ENCODE assay signal across 9 cellular contexts in genomic region chr19:40571005-40571318, GRCh38. TPM values are rescaled to one million over a fixed set of nuclear protein-coding genes. Genes with fewer than 3 reads are reported as not detected.
DNase-seq lines count a peak whose midpoint lies in the region; ATAC-seq and TF ChIP-seq lines count a peak whose summit lies in the region.
"Had no signal": no experiment of that assay in that cellular context is flagged by ENCODE, and none has a peak within 500 bp of the region (broad histone marks: within the 10 kb centered on the region; RNA-seq: fewer than 3 reads in every experiment).

No MANE protein-coding gene starts in this region.

- peak overlapping the region; percentile 57 for H3K4me3 Mint-ChIP-seq in Caco-2 (ENCODE audit: unreplicated experiment)

- H3K9me2 ChIP-seq in Loucy (replicated peaks; ENCODE audit: low read depth, low read length), result no peaks in the 10 kb centered on the region

- H2AFZ ChIP-seq in Loucy (ENCODE audit: low read length), result peak overlapping the region; percentile 22
- H2AFZ ChIP-seq in osteoblast (ENCODE audit: low read length), result peak overlapping the region; percentile 25

- no peaks in the 10 kb centered on the region for H4K20me1 ChIP-seq in Loucy (ENCODE audit: insufficient read depth, low read length, poor library complexity, severe bottlenecking)
- H4K20me1 ChIP-seq in osteoblast (ENCODE audit: insufficient read depth, low read length), result no peaks in the 10 kb centered on the region

- H3K27ac Mint-ChIP-seq in Caco-2 (ENCODE audit: unreplicated experiment), result peak overlapping the region; percentile 12

- TF ChIP-seq POLR2A in Peyer's patch (IDR thresholded peaks at IDR 0.05), result no peak

- intact Hi-C loops in Caco-2 (cut with micrococcal nuclease; ENCODE audit: unreplicated experiment), result loop anchor here (2.0 kb wide), 1 partner anchor 34 kb away; no protein-coding TSS in a partner anchor

- no peaks in the 10 kb centered on the region for H3K36me3 ChIP-seq in Caco-2 (ENCODE audit: control insufficient read depth, insufficient read depth, low read length)
- no peaks in the 10 kb centered on the region for H3K36me3 ChIP-seq in Loucy (ENCODE audit: insufficient read depth, low read length)
- H3K36me3 ChIP-seq in osteoblast (ENCODE audit: insufficient read depth, low read length), result no peaks in the 10 kb centered on the region
- no peaks in the 10 kb centered on the region for H3K36me3 ChIP-seq in Peyer's patch
- H3K36me3 ChIP-seq: SJSA1 had no signal

- POLR2A ChIA-PET in Caco-2 (lab: Charles Lee), result interaction anchor here (1.2 to 1.6 kb wide), 3 partner anchors 33 to 180 kb away, joined by 4 to 5 read pairs (median 5); partner anchors contain the start of gene ACTMAP

- H3K27me3 ChIP-seq in Caco-2 (replicated peaks; ENCODE audit: control insufficient read depth, insufficient read depth, low read length) (no peaks in the 10 kb centered on the region; the same call in 1 of the 2 replicates), Loucy (ENCODE audit: insufficient read depth, low read length, poor library complexity, severe bottlenecking) (no peaks in the 10 kb centered on the region), osteoblast (ENCODE audit: insufficient read depth, low read length) (peaks cover 4% of the 10 kb centered on the region), Peyer's patch (peaks cover 0 to 13% of the 10 kb centered on the region in 2 donors)

- no peaks in the 10 kb centered on the region for H3K9me3 ChIP-seq in Caco-2
- H3K9me3 ChIP-seq in Loucy (ENCODE audit: insufficient read depth, low read depth, low read length), result no peaks in the 10 kb centered on the region
- H3K9me3 ChIP-seq in osteoblast (ENCODE audit: low read depth, low read length), result no peaks in the 10 kb centered on the region
- no peaks in the 10 kb centered on the region for H3K9me3 ChIP-seq in Peyer's patch
- H3K9me3 ChIP-seq: SJSA1 had no signal

- TF ChIP-seq CTCF in Caco-2 (IDR thresholded peaks at IDR 0.05; ENCODE audit: insufficient read depth in 1 of 2, low read depth in 1 of 2, low read length in 1 of 2, severe bottlenecking in 1 of 2, unreplicated experiment in 1 of 2) (no peak), Loucy (conservative IDR thresholded peaks at IDR 0.05; ENCODE audit: low read length) (no peak), coronary artery (IDR thresholded peaks at IDR 0.05) (no peak), osteoblast (IDR thresholded peaks at IDR 0.05; ENCODE audit: extremely low read depth, low read depth, low read length) (no peak), omental fat pad (IDR thresholded peaks at IDR 0.05) (no peak), Peyer's patch (IDR thresholded peaks at IDR 0.05) (no peak)

- H3K4me1 ChIP-seq in Caco-2, result peaks cover 9% of the 10 kb centered on the region; the same call in 1 of the 2 replicates
- H3K4me1 ChIP-seq in Loucy (ENCODE audit: insufficient read depth, low read length, poor library complexity, severe bottlenecking), result peaks cover 5% of the 10 kb centered on the region
- peaks cover 16% of the 10 kb centered on the region for H3K4me1 ChIP-seq in osteoblast (ENCODE audit: insufficient read depth, low read length)
- H3K4me1 ChIP-seq in Peyer's patch, result peaks cover 0 to 12% (median 6%) of the 10 kb centered on the region in 4 donors

- no TSS peak for BruUV-seq in Caco-2 (replicated peaks; lab: Mats Ljungman, UMichigan)

- no peaks in the 10 kb centered on the region for H3K79me2 ChIP-seq in Loucy (ENCODE audit: insufficient read depth, low read length)
- H3K79me2 ChIP-seq in osteoblast (ENCODE audit: insufficient read depth, low read length), result no peaks in the 10 kb centered on the region

- H3K4me2 ChIP-seq in Loucy (ENCODE audit: low read depth, low read length, poor library complexity, severe bottlenecking), result peak overlapping the region; percentile 47
- H3K4me2 ChIP-seq in osteoblast (ENCODE audit: insufficient read depth, low read length), result peak overlapping the region; percentile 53

- no peaks in the 10 kb centered on the region for H3F3A ChIP-seq in Loucy (ENCODE audit: low read depth)

- no peak overlapping the region for H3K9ac ChIP-seq in Loucy (ENCODE audit: low read depth, low read length, poor library complexity, severe bottlenecking)

- CTCF ChIA-PET in Caco-2 (lab: Charles Lee), result interaction anchor here (0.5 to 1.7 kb wide), 15 partner anchors 11 to 150 kb away, joined by 3 to 29 read pairs (median 5); partner anchors contain the start of gene BLVRB

- peaks cover 5% of the 10 kb centered on the region for H3K36me3 Mint-ChIP-seq in Caco-2 (ENCODE audit: insufficient read depth, unreplicated experiment)

- peaks cover 13% of the 10 kb centered on the region for H3K4me1 Mint-ChIP-seq in Caco-2 (ENCODE audit: low read depth, unreplicated experiment)

- no peak for DNase-seq in Caco-2
- no peak for DNase-seq in coronary artery (ENCODE audit: low spot score)
- no peak for DNase-seq in osteoblast (ENCODE audit: insufficient read length, low spot score, missing footprints)
- DNase-seq in stimulated activated CD4-positive, alpha-beta T cell treated with anti-CD3 and anti-CD28 coated beads, Interleukin-12 subunit alpha, Interleukin-12 subunit beta, amount 100 ng/mL, for 4 hours, result no peak
- DNase-seq in omental fat pad (ENCODE audit: low spot score), result no peak
- DNase-seq in NCI-H524 treated with DMSO at 0.1 percent for 48 hours (lab: John Stamatoyannopoulos, UW), result no peak
- DNase-seq in Peyer's patch, result no peak

- H3K9me3 Mint-ChIP-seq in Caco-2 (ENCODE audit: unreplicated experiment), result peaks cover 9% of the 10 kb centered on the region

- H3K4me3 ChIP-seq in Caco-2 (ENCODE audit: low read depth, low read length) (no peak overlapping the region), Loucy (ENCODE audit: low read length, poor library complexity, severe bottlenecking) (peak overlapping the region; percentile 45), coronary artery (peak overlapping the region; percentile 74), osteoblast (ENCODE audit: insufficient read depth, low read length) (no peak overlapping the region), Peyer's patch (peak overlapping the region in 1 of 4 donors; percentile 58)

- H3K27ac ChIP-seq in coronary artery, result peak overlapping the region in 1 of 2 donors; percentile 81
- H3K27ac ChIP-seq in osteoblast (ENCODE audit: low read depth, low read length), result no peak overlapping the region
- H3K27ac ChIP-seq in Peyer's patch, result peak overlapping the region in 1 of 4 donors; percentile 36

- H3K27me3 Mint-ChIP-seq in Caco-2 (ENCODE audit: insufficient read depth, unreplicated experiment), result peaks cover 5% of the 10 kb centered on the region

- no peak for ATAC-seq in omental fat pad (ENCODE audit: low FRiP score)

RNA-seq across cellular contexts. Expression of gene SHKBP1, which starts 5.7 kb away (rescaled TPM):
- total RNA-seq in Caco-2 (2022), result 81.6 and 82.6 TPM in 2 replicates
- total RNA-seq in osteoblast, result 16.3 and 18.9 TPM in 2 replicates
- 10 to 100 TPM; 37.0 to 87.5 (median 47.8) TPM for total RNA-seq in omental fat pad
- total RNA-seq in Peyer's patch, result 100 to 1,000 TPM in 2 of 4 donors, 10 to 100 TPM in 2; 73.4 to 121 (median 99.9) TPM

RNA-seq across cellular contexts. Expression of gene LTBP4, which starts 30.2 kb away (rescaled TPM):
- total RNA-seq in Caco-2 (2022), result 25.5 and 30.8 TPM in 2 replicates
- total RNA-seq in osteoblast, result 13.6 and 16.6 TPM in 2 replicates
- total RNA-seq in omental fat pad, result 100 to 1,000 TPM in 3 of 4 donors, 10 to 100 TPM in 1; 73.5 to 197 (median 114) TPM
- 100 to 1,000 TPM; 164 to 484 (median 329) TPM for total RNA-seq in Peyer's patch

Comparison
In these comparisons a context has a peak if more than half of its experiments do, and no peak if none do; other contexts are left out.
1. H3K4me3 ChIP-seq: peak in Loucy (single experiment) and coronary artery (single experiment); none in Caco-2 (single experiment) and osteoblast (single experiment).